8 cellular contexts compared by ENCODE assay signal in genomic region chr4:70734971-70735370, GRCh38. TPM values are rescaled to one million over a fixed set of nuclear protein-coding genes. Genes with fewer than 3 reads are reported as not detected.
A peak's percentile ranks its signal among the peaks of the same experiment; 100 is the strongest.
DNase-seq lines count a peak whose midpoint lies in the region; ATAC-seq and TF ChIP-seq lines count a peak whose summit lies in the region.

No MANE protein-coding gene starts in this region.

- peak; percentile 22 for ATAC-seq in GM21528 (IDR thresholded peaks at IDR 0.05; ENCODE audit: low FRiP score, unreplicated experiment)

- no peaks in the 10 kb centered on the region for H4K20me1 ChIP-seq in PC-9 (ENCODE audit: insufficient read depth)

- no peak overlapping the region for H3K4me3 ChIP-seq in PC-9
- H3K4me3 ChIP-seq in retinal pigment epithelial cell (ENCODE audit: low read length), result peak overlapping the region; percentile 20

- H3K36me3 ChIP-seq in PC-9 (ENCODE audit: low read depth), result no peaks in the 10 kb centered on the region

- H3K27ac ChIP-seq in PC-9 (peak overlapping the region; percentile 50; the same call in 1 of the 2 replicates), epithelial cell of prostate (peak overlapping the region; percentile 40)

- no TSS peak for BruUV-seq in PC-9 (replicated peaks; lab: Mats Ljungman, UMichigan)

- no peak for TF ChIP-seq CTCF in PC-9 (conservative IDR thresholded peaks at IDR 0.05)
- no peak for TF ChIP-seq CTCF in retinal pigment epithelial cell (conservative IDR thresholded peaks at IDR 0.05; ENCODE audit: low read depth, low read length)

- DNase-seq in PC-9, result no peak
- no peak for DNase-seq in epithelial cell of prostate (ENCODE audit: low read depth, low spot score)
- no peak for DNase-seq in retinal pigment epithelial cell (ENCODE audit: low read depth)
- DNase-seq in stimulated activated naive CD4-positive, alpha-beta T cell treated with Interleukin-2 at 50 U/mL for 16 hours (lab: John Stamatoyannopoulos, UW), result no peak
- DNase-seq in iPS-NIHi11 (ENCODE audit: low spot score), result no peak
- no peak for DNase-seq in germinal center (ENCODE audit: low spot score)
- no peak for DNase-seq in NCI-H1436 treated with DMSO at 0.1 percent for 48 hours (lab: John Stamatoyannopoulos, UW)

- H3K9me2 ChIP-seq in PC-9 (ENCODE audit: insufficient read depth), result no peaks in the 10 kb centered on the region

- H3K79me2 ChIP-seq in PC-9 (ENCODE audit: low read depth), result no peaks in the 10 kb centered on the region

- no peak overlapping the region for H2AFZ ChIP-seq in PC-9

- H3K27me3 ChIP-seq in PC-9 (ENCODE audit: insufficient read depth, low read depth), result no peaks in the 10 kb centered on the region

- peak overlapping the region; percentile 46; the same call in 1 of the 2 replicates for H3K4me2 ChIP-seq in PC-9

- H3F3A ChIP-seq in PC-9 (ENCODE audit: insufficient read depth, low read depth), result peaks cover 4% of the 10 kb centered on the region; the same call in 1 of the 2 replicates

- POLR2A ChIA-PET in PC-9 (lab: Charles Lee; ENCODE audit: unreplicated experiment), result interaction anchor here (0.6 to 0.9 kb wide), 3 partner anchors 60 to 64 kb away, joined by 3 to 5 read pairs (median 3); no protein-coding TSS in a partner anchor

- H3K4me1 ChIP-seq in PC-9 (replicated peaks; ENCODE audit: insufficient read depth), result peaks cover 4% of the 10 kb centered on the region; the same call in 1 of the 2 replicates

- no peaks in the 10 kb centered on the region for H3K9me3 ChIP-seq in PC-9 (ENCODE audit: insufficient read depth, low read depth)

- intact Hi-C loops in PC-9 (cut with micrococcal nuclease; ENCODE audit: unreplicated experiment), result no loop called here

- CTCF ChIA-PET in PC-9 (lab: Charles Lee), result no interaction called here

RNA-seq across cellular contexts. Expression of gene RUFY3, which starts 13.2 kb away (rescaled TPM):
- total RNA-seq in PC-9 (2021), result 22.8 and 23.6 TPM in 2 replicates

RNA-seq across cellular contexts. Expression of gene UTP3, which starts 46.6 kb away (rescaled TPM):
- 15.1 and 16.4 TPM in 2 replicates for total RNA-seq in PC-9 (2021)
